Comparison of ENCODE assay signal across 1 cellular context in the genomic region with DNA sequence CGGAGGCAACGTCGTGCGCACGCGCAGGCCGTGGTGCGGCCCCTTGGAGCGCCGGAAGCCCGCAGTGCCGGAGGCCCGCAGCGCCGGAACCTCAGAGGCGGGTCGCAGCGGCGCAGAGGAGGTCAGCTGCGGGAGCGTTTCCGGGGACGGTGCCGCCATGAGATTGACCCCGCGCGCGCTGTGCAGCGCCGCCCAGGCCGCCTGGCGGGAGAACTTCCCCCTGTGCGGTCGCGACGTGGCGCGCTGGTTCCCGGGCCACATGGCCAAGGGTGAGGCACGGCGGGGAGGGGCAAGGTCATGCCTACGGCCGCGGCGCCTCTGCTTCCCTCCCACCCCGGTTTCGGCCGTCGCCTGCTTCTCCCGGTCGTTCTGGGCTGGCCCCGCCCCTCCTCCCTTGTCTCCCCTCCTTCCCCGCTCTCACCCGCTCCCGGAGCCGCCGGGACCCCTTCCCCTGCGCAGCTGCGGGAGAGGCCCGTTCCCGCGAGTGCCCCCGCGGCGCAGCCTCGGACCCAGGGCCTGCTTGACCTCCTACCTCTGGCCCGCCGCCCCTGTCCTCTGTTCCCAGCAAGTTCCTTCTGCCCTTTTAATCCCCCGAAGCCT.
TF ChIP-seq lines count a peak whose summit lies in the region.

TSS of gene MTG1 (plus strand) at position 94 of the 600 bp plus-strand sequence. CDS start at position 158, 64 bp downstream.

TF ChIP-seq in HepG2, 621 proteins besides CTCF, POLR2A, EP300 and RAD21 (continued from another document and continues in another):
- TF ChIP-seq, protein P1, sequence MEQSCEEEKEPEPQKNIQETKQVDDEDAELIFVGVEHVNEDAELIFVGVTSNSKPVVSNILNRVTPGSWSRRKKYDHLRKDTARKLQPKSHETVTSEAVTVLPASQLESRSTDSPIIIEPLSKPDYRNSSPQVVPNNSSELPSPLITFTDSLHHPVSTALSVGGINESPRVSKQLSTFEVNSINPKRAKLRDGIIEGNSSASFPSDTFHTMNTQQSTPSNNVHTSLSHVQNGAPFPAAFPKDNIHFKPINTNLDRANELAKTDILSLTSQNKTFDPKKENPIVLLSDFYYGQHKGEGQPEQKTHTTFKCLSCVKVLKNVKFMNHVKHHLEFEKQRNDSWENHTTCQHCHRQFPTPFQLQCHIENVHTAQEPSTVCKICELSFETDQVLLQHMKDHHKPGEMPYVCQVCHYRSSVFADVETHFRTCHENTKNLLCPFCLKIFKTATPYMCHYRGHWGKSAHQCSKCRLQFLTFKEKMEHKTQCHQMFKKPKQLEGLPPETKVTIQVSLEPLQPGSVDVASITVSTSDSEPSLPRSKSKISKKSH (CRISPR knock-in tag; IDR thresholded peaks at IDR 0.05; ENCODE audit: borderline replicate concordance), result peak; percentile 67; the same call in 1 of the 2 replicates
- TF ChIP-seq SUZ12 (IDR thresholded peaks at IDR 0.05; ENCODE audit: low read depth, low read length) (no peak), ZNF572 (CRISPR knock-in tag; IDR thresholded peaks at IDR 0.05) (no peak), ZNF737 (CRISPR knock-in tag; IDR thresholded peaks at IDR 0.05; ENCODE audit: borderline replicate concordance) (no peak), ZFP82 (CRISPR knock-in tag; IDR thresholded peaks at IDR 0.05; ENCODE audit: borderline replicate concordance) (peak; percentile 97; the same call in 1 of the 2 replicates), ZNF646 (CRISPR knock-in tag; IDR thresholded peaks at IDR 0.05) (no peak; the same call in none of the 2 replicates), ZNF644 (CRISPR knock-in tag; IDR thresholded peaks at IDR 0.05; ENCODE audit: low read depth) (no peak), USF2 (IDR thresholded peaks at IDR 0.05; ENCODE audit: low read depth, low read length) (no peak), USF2 (CRISPR knock-in tag; IDR thresholded peaks at IDR 0.05; ENCODE audit: borderline replicate concordance) (no peak), ZNF740 (CRISPR knock-in tag; IDR thresholded peaks at IDR 0.05) (0 out of 2 replicates have a peak, but pooled peaks have one; percentile 57), KDM5A (IDR thresholded peaks at IDR 0.05; ENCODE audit: borderline replicate concordance, low read length) (no peak; the same call in 1 of the 2 replicates), GMEB2 (CRISPR knock-in tag; IDR thresholded peaks at IDR 0.05; ENCODE audit: low read depth) (peak; percentile 54), ZNF772 (CRISPR knock-in tag; IDR thresholded peaks at IDR 0.05) (peak; percentile 81; the same call in 1 of the 2 replicates), KDM6A (CRISPR knock-in tag; IDR thresholded peaks at IDR 0.05; ENCODE audit: low read depth) (no peak), FOXK2 (IDR thresholded peaks at IDR 0.05) (no peak), PAF1 (CRISPR knock-in tag; IDR thresholded peaks at IDR 0.05) (no peak), SOX5 (CRISPR knock-in tag; IDR thresholded peaks at IDR 0.05; ENCODE audit: borderline replicate concordance) (0 out of 2 replicates have a peak, but pooled peaks have one; percentile 17), ZNF564 (CRISPR knock-in tag; IDR thresholded peaks at IDR 0.05) (no peak), CBX1 (IDR thresholded peaks at IDR 0.05; ENCODE audit: low read depth) (peak; percentile 51), ZKSCAN5 (CRISPR knock-in tag; IDR thresholded peaks at IDR 0.05) (no peak), KLF6 (CRISPR knock-in tag; IDR thresholded peaks at IDR 0.05) (peak; percentile 90), MATR3 (CRISPR knock-in tag; IDR thresholded peaks at IDR 0.05) (no peak; the same call in 1 of the 2 replicates), THAP8 (CRISPR knock-in tag; IDR thresholded peaks at IDR 0.05; ENCODE audit: borderline replicate concordance) (no peak; the same call in 1 of the 2 replicates), HDAC2 (CRISPR knock-in tag; IDR thresholded peaks at IDR 0.05) (peak; percentile 79), KLF11 (CRISPR knock-in tag; IDR thresholded peaks at IDR 0.05) (peak; percentile 37; the same call in 1 of the 2 replicates), PHF20 (CRISPR knock-in tag; IDR thresholded peaks at IDR 0.05) (peak; percentile 95), TAF1 (CRISPR knock-in tag; IDR thresholded peaks at IDR 0.05) (peak; percentile 95), ZNF841 (CRISPR knock-in tag; IDR thresholded peaks at IDR 0.05; ENCODE audit: borderline replicate concordance) (no peak), ZNF790 (CRISPR knock-in tag; IDR thresholded peaks at IDR 0.05; ENCODE audit: borderline replicate concordance) (peak; percentile 95; the same call in 1 of the 2 replicates), XBP1 (CRISPR knock-in tag; IDR thresholded peaks at IDR 0.05) (no peak), ZKSCAN8 (CRISPR knock-in tag; IDR thresholded peaks at IDR 0.05; ENCODE audit: borderline replicate concordance) (no peak)
- TF ChIP-seq, protein P2, sequence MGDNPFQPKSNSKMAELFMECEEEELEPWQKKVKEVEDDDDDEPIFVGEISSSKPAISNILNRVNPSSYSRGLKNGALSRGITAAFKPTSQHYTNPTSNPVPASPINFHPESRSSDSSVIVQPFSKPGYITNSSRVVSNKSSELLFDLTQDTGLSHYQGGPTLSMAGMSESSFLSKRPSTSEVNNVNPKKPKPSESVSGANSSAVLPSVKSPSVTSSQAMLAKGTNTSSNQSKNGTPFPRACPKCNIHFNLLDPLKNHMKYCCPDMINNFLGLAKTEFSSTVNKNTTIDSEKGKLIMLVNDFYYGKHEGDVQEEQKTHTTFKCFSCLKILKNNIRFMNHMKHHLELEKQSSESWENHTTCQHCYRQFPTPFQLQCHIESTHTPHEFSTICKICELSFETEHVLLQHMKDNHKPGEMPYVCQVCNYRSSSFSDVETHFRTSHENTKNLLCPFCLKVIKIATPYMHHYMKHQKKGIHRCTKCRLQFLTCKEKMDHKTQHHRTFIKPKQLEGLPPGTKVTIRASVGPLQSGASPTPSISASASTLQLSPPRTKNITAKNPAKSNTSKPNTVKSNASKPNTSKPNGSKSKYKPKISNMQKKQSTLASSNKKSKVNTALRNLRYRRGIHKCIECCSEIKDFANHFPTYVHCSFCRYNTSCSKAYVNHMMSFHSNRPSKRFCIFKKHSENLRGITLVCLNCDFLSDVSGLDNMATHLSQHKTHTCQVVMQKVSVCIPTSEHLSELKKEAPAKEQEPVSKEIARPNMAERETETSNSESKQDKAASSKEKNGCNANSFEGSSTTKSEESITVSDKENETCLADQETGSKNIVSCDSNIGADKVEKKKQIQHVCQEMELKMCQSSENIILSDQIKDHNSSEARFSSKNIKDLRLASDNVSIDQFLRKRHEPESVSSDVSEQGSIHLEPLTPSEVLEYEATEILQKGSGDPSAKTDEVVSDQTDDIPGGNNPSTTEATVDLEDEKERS (CRISPR knock-in tag; IDR thresholded peaks at IDR 0.05), result peak; percentile 83; the same call in 1 of the 2 replicates
- TF ChIP-seq, protein P3, sequence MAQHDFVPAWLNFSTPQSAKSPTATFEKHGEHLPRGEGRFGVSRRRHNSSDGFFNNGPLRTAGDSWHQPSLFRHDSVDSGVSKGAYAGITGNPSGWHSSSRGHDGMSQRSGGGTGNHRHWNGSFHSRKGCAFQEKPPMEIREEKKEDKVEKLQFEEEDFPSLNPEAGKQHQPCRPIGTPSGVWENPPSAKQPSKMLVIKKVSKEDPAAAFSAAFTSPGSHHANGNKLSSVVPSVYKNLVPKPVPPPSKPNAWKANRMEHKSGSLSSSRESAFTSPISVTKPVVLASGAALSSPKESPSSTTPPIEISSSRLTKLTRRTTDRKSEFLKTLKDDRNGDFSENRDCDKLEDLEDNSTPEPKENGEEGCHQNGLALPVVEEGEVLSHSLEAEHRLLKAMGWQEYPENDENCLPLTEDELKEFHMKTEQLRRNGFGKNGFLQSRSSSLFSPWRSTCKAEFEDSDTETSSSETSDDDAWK (CRISPR knock-in tag; IDR thresholded peaks at IDR 0.05), result no peak
- TF ChIP-seq, protein P4, sequence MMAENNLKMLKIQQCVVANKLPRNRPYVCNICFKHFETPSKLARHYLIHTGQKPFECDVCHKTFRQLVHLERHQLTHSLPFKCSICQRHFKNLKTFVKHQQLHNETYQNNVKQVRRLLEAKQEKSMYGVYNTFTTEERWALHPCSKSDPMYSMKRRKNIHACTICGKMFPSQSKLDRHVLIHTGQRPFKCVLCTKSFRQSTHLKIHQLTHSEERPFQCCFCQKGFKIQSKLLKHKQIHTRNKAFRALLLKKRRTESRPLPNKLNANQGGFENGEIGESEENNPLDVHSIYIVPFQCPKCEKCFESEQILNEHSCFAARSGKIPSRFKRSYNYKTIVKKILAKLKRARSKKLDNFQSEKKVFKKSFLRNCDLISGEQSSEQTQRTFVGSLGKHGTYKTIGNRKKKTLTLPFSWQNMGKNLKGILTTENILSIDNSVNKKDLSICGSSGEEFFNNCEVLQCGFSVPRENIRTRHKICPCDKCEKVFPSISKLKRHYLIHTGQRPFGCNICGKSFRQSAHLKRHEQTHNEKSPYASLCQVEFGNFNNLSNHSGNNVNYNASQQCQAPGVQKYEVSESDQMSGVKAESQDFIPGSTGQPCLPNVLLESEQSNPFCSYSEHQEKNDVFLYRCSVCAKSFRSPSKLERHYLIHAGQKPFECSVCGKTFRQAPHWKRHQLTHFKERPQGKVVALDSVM (CRISPR knock-in tag; IDR thresholded peaks at IDR 0.05), result peak; percentile 70
